Comparison of ENCODE assay signal across 8 cellular contexts in the genomic region with DNA sequence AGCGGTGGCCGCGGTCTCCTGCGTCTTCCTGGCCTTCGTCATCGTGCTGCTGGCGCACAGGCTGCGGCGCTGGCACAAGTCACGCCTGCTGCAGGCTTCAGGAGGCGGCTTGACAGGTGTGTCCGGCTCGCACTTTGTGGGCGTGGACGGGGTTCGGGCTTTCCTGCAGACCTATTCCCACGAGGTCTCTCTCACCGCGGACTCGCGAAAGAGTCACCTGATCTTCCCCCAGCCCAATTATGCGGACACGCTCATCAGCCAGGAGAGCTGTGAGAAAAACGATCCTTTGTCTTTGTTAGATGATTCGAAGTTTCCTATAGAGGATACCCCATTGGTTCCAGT. TPM values are rescaled to one million over a fixed set of nuclear protein-coding genes. Genes with fewer than 3 reads are reported as not detected.
DNase-seq lines count a peak whose midpoint lies in the region; ATAC-seq lines count a peak whose summit lies in the region.
"Not testable (repeated sequence)": the region's sequence is repeated elsewhere in the genome, so short reads cannot be mapped to it uniquely, and the experiment has no call there.
"Had no signal": no experiment of that assay in that cellular context is flagged by ENCODE, and none has a peak within 500 bp of the region (broad histone marks: within the 10 kb centered on the region; RNA-seq: fewer than 3 reads in every experiment).

No MANE protein-coding gene starts in this region.

- DNase-seq in activated CD4-positive, alpha-beta T cell treated with anti-CD3 and anti-CD28 coated beads, Interleukin-2, amount 10 ng/mL, durations not matched to agents 24 days and 14 days: peak; percentile 51
- not testable (repeated sequence) for DNase-seq in activated naive CD4-positive, alpha-beta T cell treated with anti-CD3 and anti-CD28 coated beads, Interleukin-2, amount 10 ng/mL, durations not matched to agents 7 days and 5 days; natural killer cell treated with Interleukin-12 subunit alpha and Interleukin-12 subunit beta and Interleukin-15 and Interleukin-18, amount 100 ng/mL, for 72 hours (ENCODE audit: low spot score); stimulated activated naive B cell treated with anti-CD40 and anti-IgM and Interleukin-4, amounts not matched to agents 10 μg/mL and 1 μg/mL and 100 μg/mL, for 72 hours
- DNase-seq in Right ventricle myocardium inferior (ENCODE audit: missing footprints): peak; percentile 65

- peaks cover 0 to 21% (median 10%) of the 10 kb centered on the region in 10 experiments; a peak in 14 of 20 replicates for H3K4me1 ChIP-seq in BLaER1 treated with 17β-estradiol and CSF1 and Interleukin-3, amounts not matched to agents 10 nM and 100 nM

- H3K27ac Mint-ChIP-seq in IgD-negative memory B cell: peak overlapping the region in 2 of 3 donors; percentile 73 to 89
- not testable (repeated sequence) for H3K27ac Mint-ChIP-seq in activated CD4-positive, alpha-beta T cell treated with anti-CD3 and anti-CD28 coated beads, Interleukin-2, amount 10 ng/mL, durations not matched to agents 24 days and 14 days; activated naive CD4-positive, alpha-beta T cell treated with anti-CD3 and anti-CD28 coated beads, Interleukin-2, amount 10 ng/mL, durations not matched to agents 7 days and 5 days; natural killer cell treated with Interleukin-12 subunit alpha and Interleukin-12 subunit beta and Interleukin-15 and Interleukin-18, amount 100 ng/mL, for 72 hours
- peak overlapping the region; percentile 62 for H3K27ac Mint-ChIP-seq in stimulated activated naive B cell treated with anti-CD40 and anti-IgM and Interleukin-4, amounts not matched to agents 10 μg/mL and 1 μg/mL and 100 μg/mL, for 72 hours

- H3K27me3 ChIP-seq in BLaER1 treated with 17β-estradiol and CSF1 and Interleukin-3, amounts not matched to agents 10 nM and 100 nM: peaks cover 16 to 49% (median 32%) of the 10 kb centered on the region in 11 experiments

- peak overlapping the region in 8 of 10 experiments; percentile 9 to 45 (median 28); a peak in 4 of 20 replicates for H3K4me3 ChIP-seq in BLaER1 treated with 17β-estradiol and CSF1 and Interleukin-3, amounts not matched to agents 10 nM and 100 nM

- CTCF ChIA-PET in activated naive CD4-positive, alpha-beta T cell treated with anti-CD3 and anti-CD28 coated beads, Interleukin-2, amount 10 ng/mL, durations not matched to agents 7 days and 5 days (lab: Charles Lee): interaction anchor here (3.4 kb wide), 1 partner anchor 98 kb away, joined by 17 read pairs; no protein-coding TSS in a partner anchor

- peaks cover 48% of the 10 kb centered on the region for H3K27me3 Mint-ChIP-seq in IgD-negative memory B cell
- peaks cover 52% of the 10 kb centered on the region for H3K27me3 Mint-ChIP-seq in activated CD4-positive, alpha-beta T cell treated with anti-CD3 and anti-CD28 coated beads, Interleukin-2, amount 10 ng/mL, durations not matched to agents 24 days and 14 days
- peaks cover 77% of the 10 kb centered on the region for H3K27me3 Mint-ChIP-seq in activated naive CD4-positive, alpha-beta T cell treated with anti-CD3 and anti-CD28 coated beads, Interleukin-2, amount 10 ng/mL, durations not matched to agents 7 days and 5 days
- H3K27me3 Mint-ChIP-seq in natural killer cell treated with Interleukin-12 subunit alpha and Interleukin-12 subunit beta and Interleukin-15 and Interleukin-18, amount 100 ng/mL, for 72 hours: peaks cover 26 to 61% of the 10 kb centered on the region in 2 donors
- H3K27me3 Mint-ChIP-seq in stimulated activated naive B cell treated with anti-CD40 and anti-IgM and Interleukin-4, amounts not matched to agents 10 μg/mL and 1 μg/mL and 100 μg/mL, for 72 hours: peaks cover 59 to 73% of the 10 kb centered on the region in 2 donors

- H3K9me3 ChIP-seq in BLaER1 treated with 17β-estradiol and CSF1 and Interleukin-3, amounts not matched to agents 10 nM and 100 nM (replicated peaks in 1 of 11): peaks cover 46 to 57% (median 49%) of the 10 kb centered on the region in 11 experiments

- H3K36me3 ChIP-seq in BLaER1 treated with 17β-estradiol and CSF1 and Interleukin-3, amounts not matched to agents 10 nM and 100 nM: peaks cover 0 to 20% (median 13%) of the 10 kb centered on the region in 11 experiments; a peak in 11 of 22 replicates

- H3K4me1 Mint-ChIP-seq in IgD-negative memory B cell: peaks cover 13 to 19% (median 17%) of the 10 kb centered on the region in 3 donors
- H3K4me1 Mint-ChIP-seq in activated CD4-positive, alpha-beta T cell treated with anti-CD3 and anti-CD28 coated beads, Interleukin-2, amount 10 ng/mL, durations not matched to agents 24 days and 14 days: peaks cover 18% of the 10 kb centered on the region
- peaks cover 22% of the 10 kb centered on the region for H3K4me1 Mint-ChIP-seq in activated naive CD4-positive, alpha-beta T cell treated with anti-CD3 and anti-CD28 coated beads, Interleukin-2, amount 10 ng/mL, durations not matched to agents 7 days and 5 days
- H3K4me1 Mint-ChIP-seq in natural killer cell treated with Interleukin-12 subunit alpha and Interleukin-12 subunit beta and Interleukin-15 and Interleukin-18, amount 100 ng/mL, for 72 hours (ENCODE audit: low read depth in 2 of 2): peaks cover 22 to 42% of the 10 kb centered on the region in 2 donors
- peaks cover 16 to 22% of the 10 kb centered on the region in 2 donors for H3K4me1 Mint-ChIP-seq in stimulated activated naive B cell treated with anti-CD40 and anti-IgM and Interleukin-4, amounts not matched to agents 10 μg/mL and 1 μg/mL and 100 μg/mL, for 72 hours

- peak overlapping the region; percentile 44 to 78 (median 74) for H3K4me3 Mint-ChIP-seq in IgD-negative memory B cell
- H3K4me3 Mint-ChIP-seq in activated CD4-positive, alpha-beta T cell treated with anti-CD3 and anti-CD28 coated beads, Interleukin-2, amount 10 ng/mL, durations not matched to agents 24 days and 14 days: not testable (repeated sequence)
- H3K4me3 Mint-ChIP-seq in activated naive CD4-positive, alpha-beta T cell treated with anti-CD3 and anti-CD28 coated beads, Interleukin-2, amount 10 ng/mL, durations not matched to agents 7 days and 5 days: peak overlapping the region; percentile 18
- H3K4me3 Mint-ChIP-seq in natural killer cell treated with Interleukin-12 subunit alpha and Interleukin-12 subunit beta and Interleukin-15 and Interleukin-18, amount 100 ng/mL, for 72 hours: peak overlapping the region; percentile 62
- H3K4me3 Mint-ChIP-seq in stimulated activated naive B cell treated with anti-CD40 and anti-IgM and Interleukin-4, amounts not matched to agents 10 μg/mL and 1 μg/mL and 100 μg/mL, for 72 hours: peak overlapping the region in 1 of 2 donors; percentile 25

- H3K4me2 ChIP-seq in BLaER1 treated with 17β-estradiol and CSF1 and Interleukin-3, amounts not matched to agents 10 nM and 100 nM: peak overlapping the region; percentile 54 to 75 (median 70)

- H3K27ac ChIP-seq in BLaER1 treated with 17β-estradiol and CSF1 and Interleukin-3, amounts not matched to agents 10 nM and 100 nM: not testable (repeated sequence)

- not testable (repeated sequence) for ATAC-seq in Right ventricle myocardium inferior; natural killer cell treated with Interleukin-12 subunit alpha and Interleukin-12 subunit beta and Interleukin-15 and Interleukin-18, amount 100 ng/mL, for 72 hours; stimulated activated naive B cell treated with anti-CD40 and anti-IgM and Interleukin-4, amounts not matched to agents 10 μg/mL and 1 μg/mL and 100 μg/mL, for 72 hours (replicated peaks)

- H3K36me3 Mint-ChIP-seq in IgD-negative memory B cell; activated CD4-positive, alpha-beta T cell treated with anti-CD3 and anti-CD28 coated beads, Interleukin-2, amount 10 ng/mL, durations not matched to agents 24 days and 14 days (ENCODE audit: low read depth): not testable (repeated sequence)
- H3K36me3 Mint-ChIP-seq in activated naive CD4-positive, alpha-beta T cell treated with anti-CD3 and anti-CD28 coated beads, Interleukin-2, amount 10 ng/mL, durations not matched to agents 7 days and 5 days: peaks cover 21% of the 10 kb centered on the region
- H3K36me3 Mint-ChIP-seq in natural killer cell treated with Interleukin-12 subunit alpha and Interleukin-12 subunit beta and Interleukin-15 and Interleukin-18, amount 100 ng/mL, for 72 hours: peaks cover 34% of the 10 kb centered on the region
- H3K36me3 Mint-ChIP-seq in stimulated activated naive B cell treated with anti-CD40 and anti-IgM and Interleukin-4, amounts not matched to agents 10 μg/mL and 1 μg/mL and 100 μg/mL, for 72 hours: peaks cover 22 to 26% of the 10 kb centered on the region in 2 donors

- peaks cover 11 to 35% (median 13%) of the 10 kb centered on the region in 3 donors for H3K9me3 Mint-ChIP-seq in IgD-negative memory B cell
- peaks cover 26% of the 10 kb centered on the region for H3K9me3 Mint-ChIP-seq in activated CD4-positive, alpha-beta T cell treated with anti-CD3 and anti-CD28 coated beads, Interleukin-2, amount 10 ng/mL, durations not matched to agents 24 days and 14 days
- H3K9me3 Mint-ChIP-seq in activated naive CD4-positive, alpha-beta T cell treated with anti-CD3 and anti-CD28 coated beads, Interleukin-2, amount 10 ng/mL, durations not matched to agents 7 days and 5 days: peaks cover 27% of the 10 kb centered on the region
- H3K9me3 Mint-ChIP-seq in natural killer cell treated with Interleukin-12 subunit alpha and Interleukin-12 subunit beta and Interleukin-15 and Interleukin-18, amount 100 ng/mL, for 72 hours: not testable (repeated sequence)
- peaks cover 10 to 25% of the 10 kb centered on the region in 2 donors for H3K9me3 Mint-ChIP-seq in stimulated activated naive B cell treated with anti-CD40 and anti-IgM and Interleukin-4, amounts not matched to agents 10 μg/mL and 1 μg/mL and 100 μg/mL, for 72 hours

- intact Hi-C loops in activated CD4-positive, alpha-beta T cell treated with anti-CD3 and anti-CD28 coated beads, Interleukin-2, amount 10 ng/mL, durations not matched to agents 24 days and 14 days (cut with micrococcal nuclease); Right ventricle myocardium inferior (cut with DNase I): not testable (repeated sequence)

- H3K9ac ChIP-seq in BLaER1 treated with 17β-estradiol and CSF1 and Interleukin-3, amounts not matched to agents 10 nM and 100 nM: not testable (repeated sequence)

- not testable (repeated sequence) for H4K20me1 ChIP-seq in BLaER1 treated with 17β-estradiol and CSF1 and Interleukin-3, amounts not matched to agents 10 nM and 100 nM

RNA-seq across cellular contexts. Expression of a gene that starts 2.2 kb away (rescaled TPM):
- polyA plus RNA-seq in IgD-negative memory B cell: 0.21 TPM
- total RNA-seq in activated CD4-positive, alpha-beta T cell treated with anti-CD3 and anti-CD28 coated beads, Interleukin-2, amount 10 ng/mL, durations not matched to agents 24 days and 14 days: 0.12 and 0.17 TPM in 2 replicates
- 8.6 TPM for total RNA-seq in Right ventricle myocardium inferior
- under 1 TPM; 0.33 to 0.95 TPM for total RNA-seq in natural killer cell treated with Interleukin-12 subunit alpha and Interleukin-12 subunit beta and Interleukin-15 and Interleukin-18, amount 100 ng/mL, for 72 hours
- total RNA-seq: CD8-positive, alpha-beta T cell had no signal

RNA-seq across cellular contexts. Expression of a gene that starts 2.5 kb away (rescaled TPM):
- 0.15 TPM for polyA plus RNA-seq in IgD-negative memory B cell
- total RNA-seq in activated CD4-positive, alpha-beta T cell treated with anti-CD3 and anti-CD28 coated beads, Interleukin-2, amount 10 ng/mL, durations not matched to agents 24 days and 14 days: 0.07 and 0.21 TPM in 2 replicates
- total RNA-seq in Right ventricle myocardium inferior: 4.1 TPM
- 1 to 10 TPM in 1 of 2 donors, under 1 TPM in 1; 0.67 to 1.2 TPM for total RNA-seq in natural killer cell treated with Interleukin-12 subunit alpha and Interleukin-12 subunit beta and Interleukin-15 and Interleukin-18, amount 100 ng/mL, for 72 hours

RNA-seq across cellular contexts. Expression of a gene that starts 5.6 kb away (rescaled TPM):
- polyA plus RNA-seq in IgD-negative memory B cell: 0.15 TPM
- total RNA-seq in activated CD4-positive, alpha-beta T cell treated with anti-CD3 and anti-CD28 coated beads, Interleukin-2, amount 10 ng/mL, durations not matched to agents 24 days and 14 days: 0.23 and 0.31 TPM in 2 replicates
- total RNA-seq in Right ventricle myocardium inferior: 4.5 TPM
- under 1 TPM; 0.33 to 0.55 TPM for total RNA-seq in natural killer cell treated with Interleukin-12 subunit alpha and Interleukin-12 subunit beta and Interleukin-15 and Interleukin-18, amount 100 ng/mL, for 72 hours

RNA-seq across cellular contexts. Expression of a gene that starts 7.4 kb away (rescaled TPM):
- polyA plus RNA-seq in IgD-negative memory B cell: 0.39 TPM
- 0.09 and 0.14 TPM in 2 replicates for total RNA-seq in activated CD4-positive, alpha-beta T cell treated with anti-CD3 and anti-CD28 coated beads, Interleukin-2, amount 10 ng/mL, durations not matched to agents 24 days and 14 days
- 5.9 TPM for total RNA-seq in Right ventricle myocardium inferior
- 1 to 10 TPM in 1 of 2 donors, under 1 TPM in 1; 0.89 to 1.1 TPM for total RNA-seq in natural killer cell treated with Interleukin-12 subunit alpha and Interleukin-12 subunit beta and Interleukin-15 and Interleukin-18, amount 100 ng/mL, for 72 hours
- total RNA-seq: CD8-positive, alpha-beta T cell had no signal

RNA-seq across cellular contexts. Expression of a gene that starts 12.7 kb away (rescaled TPM):
- polyA plus RNA-seq in IgD-negative memory B cell: 0.29 TPM
- total RNA-seq in activated CD4-positive, alpha-beta T cell treated with anti-CD3 and anti-CD28 coated beads, Interleukin-2, amount 10 ng/mL, durations not matched to agents 24 days and 14 days: 0.33 and 0.44 TPM in 2 replicates
- 4.2 TPM for total RNA-seq in Right ventricle myocardium inferior
- total RNA-seq in natural killer cell treated with Interleukin-12 subunit alpha and Interleukin-12 subunit beta and Interleukin-15 and Interleukin-18, amount 100 ng/mL, for 72 hours: under 1 TPM; 0.71 to 0.92 TPM
- total RNA-seq: CD8-positive, alpha-beta T cell had no signal
